ENCODE assay signal across 1 cellular context in the genomic region with DNA sequence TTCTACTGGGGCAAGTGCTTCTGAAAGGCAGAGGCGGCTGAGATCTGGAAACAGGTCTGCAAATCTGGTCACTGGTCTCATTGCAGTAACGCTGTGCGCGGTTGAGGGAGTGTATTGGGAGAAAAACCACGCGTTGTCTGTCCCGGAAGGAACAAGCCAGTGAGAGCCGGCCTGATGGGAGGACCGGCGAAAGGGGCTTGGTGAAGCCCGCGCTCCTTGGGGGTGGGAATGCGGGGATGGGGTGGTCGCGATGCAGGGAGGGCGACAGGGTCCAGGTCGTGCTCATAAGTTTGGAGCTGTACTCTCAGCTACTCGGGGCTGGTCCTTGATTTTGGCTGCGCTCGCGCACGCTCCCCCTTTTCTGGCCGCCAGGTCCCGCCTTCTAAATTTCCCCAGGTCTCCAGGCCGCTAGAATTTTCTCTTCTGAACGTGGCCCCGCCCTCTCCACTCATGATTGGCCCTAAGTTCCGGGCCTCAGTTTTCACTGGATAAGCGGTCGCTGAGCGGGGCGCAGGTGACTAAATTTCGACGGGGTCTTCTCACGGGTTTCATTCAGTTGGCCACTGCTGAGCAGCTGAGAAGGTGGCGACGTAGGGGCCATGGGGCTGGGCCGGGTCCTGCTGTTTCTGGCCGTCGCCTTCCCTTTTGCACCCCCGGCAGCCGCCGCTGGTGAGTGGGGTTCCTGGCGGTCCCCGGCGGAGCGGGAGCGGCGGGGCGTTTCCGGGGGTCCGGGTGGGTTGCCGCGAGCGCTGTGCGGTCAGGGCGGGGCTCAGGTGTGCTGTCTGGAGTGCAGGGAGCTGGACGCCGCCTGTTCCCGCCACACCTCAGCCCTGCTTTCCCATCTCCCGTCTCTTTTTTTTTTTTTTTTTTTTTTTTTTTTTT.
A peak's percentile ranks its signal among the peaks of the same experiment; 100 is the strongest.
TF ChIP-seq lines count a peak whose summit lies in the region.

Gene MICB (plus strand): TSS at position 551 of the 882 bp plus-strand sequence. CDS start 49 bp downstream, at position 600.

TF ChIP-seq in WTC11, 78 proteins besides CTCF, POLR2A, EP300 and RAD21 (continued from another document):
- TF ChIP-seq, protein P1, sequence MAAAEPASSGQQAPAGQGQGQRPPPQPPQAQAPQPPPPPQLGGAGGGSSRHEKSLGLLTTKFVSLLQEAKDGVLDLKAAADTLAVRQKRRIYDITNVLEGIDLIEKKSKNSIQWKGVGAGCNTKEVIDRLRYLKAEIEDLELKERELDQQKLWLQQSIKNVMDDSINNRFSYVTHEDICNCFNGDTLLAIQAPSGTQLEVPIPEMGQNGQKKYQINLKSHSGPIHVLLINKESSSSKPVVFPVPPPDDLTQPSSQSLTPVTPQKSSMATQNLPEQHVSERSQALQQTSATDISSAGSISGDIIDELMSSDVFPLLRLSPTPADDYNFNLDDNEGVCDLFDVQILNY (CRISPR knock-in tag; IDR thresholded peaks at IDR 0.05) = 0 out of 2 replicates have a peak, but pooled peaks have one; percentile 59
- TF ChIP-seq, protein P2, sequence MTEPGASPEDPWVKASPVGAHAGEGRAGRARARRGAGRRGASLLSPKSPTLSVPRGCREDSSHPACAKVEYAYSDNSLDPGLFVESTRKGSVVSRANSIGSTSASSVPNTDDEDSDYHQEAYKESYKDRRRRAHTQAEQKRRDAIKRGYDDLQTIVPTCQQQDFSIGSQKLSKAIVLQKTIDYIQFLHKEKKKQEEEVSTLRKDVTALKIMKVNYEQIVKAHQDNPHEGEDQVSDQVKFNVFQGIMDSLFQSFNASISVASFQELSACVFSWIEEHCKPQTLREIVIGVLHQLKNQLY (CRISPR knock-in tag; IDR thresholded peaks at IDR 0.05) = no peak
- TF ChIP-seq, protein P3, sequence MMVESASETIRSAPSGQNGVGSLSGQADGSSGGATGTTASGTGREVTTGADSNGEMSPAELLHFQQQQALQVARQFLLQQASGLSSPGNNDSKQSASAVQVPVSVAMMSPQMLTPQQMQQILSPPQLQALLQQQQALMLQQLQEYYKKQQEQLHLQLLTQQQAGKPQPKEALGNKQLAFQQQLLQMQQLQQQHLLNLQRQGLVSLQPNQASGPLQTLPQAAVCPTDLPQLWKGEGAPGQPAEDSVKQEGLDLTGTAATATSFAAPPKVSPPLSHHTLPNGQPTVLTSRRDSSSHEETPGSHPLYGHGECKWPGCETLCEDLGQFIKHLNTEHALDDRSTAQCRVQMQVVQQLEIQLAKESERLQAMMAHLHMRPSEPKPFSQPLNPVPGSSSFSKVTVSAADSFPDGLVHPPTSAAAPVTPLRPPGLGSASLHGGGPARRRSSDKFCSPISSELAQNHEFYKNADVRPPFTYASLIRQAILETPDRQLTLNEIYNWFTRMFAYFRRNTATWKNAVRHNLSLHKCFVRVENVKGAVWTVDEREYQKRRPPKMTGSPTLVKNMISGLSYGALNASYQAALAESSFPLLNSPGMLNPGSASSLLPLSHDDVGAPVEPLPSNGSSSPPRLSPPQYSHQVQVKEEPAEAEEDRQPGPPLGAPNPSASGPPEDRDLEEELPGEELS (CRISPR knock-in tag; IDR thresholded peaks at IDR 0.05) = 0 out of 2 replicates have a peak, but pooled peaks have one; percentile 6
- TF ChIP-seq NFYB (CRISPR knock-in tag; conservative IDR thresholded peaks at IDR 0.05; ENCODE audit: low read depth) (peak; percentile 61), JAZF1 (CRISPR knock-in tag; IDR thresholded peaks at IDR 0.05) (no peak), KAT7 (CRISPR knock-in tag; IDR thresholded peaks at IDR 0.05; ENCODE audit: borderline replicate concordance) (no peak), MXD4 (CRISPR knock-in tag; IDR thresholded peaks at IDR 0.05; ENCODE audit: borderline replicate concordance) (no peak)
- TF ChIP-seq, protein P4, sequence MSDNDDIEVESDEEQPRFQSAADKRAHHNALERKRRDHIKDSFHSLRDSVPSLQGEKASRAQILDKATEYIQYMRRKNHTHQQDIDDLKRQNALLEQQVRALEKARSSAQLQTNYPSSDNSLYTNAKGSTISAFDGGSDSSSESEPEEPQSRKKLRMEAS (CRISPR knock-in tag; IDR thresholded peaks at IDR 0.05) = peak; percentile 17; the same call in 1 of the 2 replicates
